Comparison of ENCODE assay signal across 1 cellular context in the genomic region with DNA sequence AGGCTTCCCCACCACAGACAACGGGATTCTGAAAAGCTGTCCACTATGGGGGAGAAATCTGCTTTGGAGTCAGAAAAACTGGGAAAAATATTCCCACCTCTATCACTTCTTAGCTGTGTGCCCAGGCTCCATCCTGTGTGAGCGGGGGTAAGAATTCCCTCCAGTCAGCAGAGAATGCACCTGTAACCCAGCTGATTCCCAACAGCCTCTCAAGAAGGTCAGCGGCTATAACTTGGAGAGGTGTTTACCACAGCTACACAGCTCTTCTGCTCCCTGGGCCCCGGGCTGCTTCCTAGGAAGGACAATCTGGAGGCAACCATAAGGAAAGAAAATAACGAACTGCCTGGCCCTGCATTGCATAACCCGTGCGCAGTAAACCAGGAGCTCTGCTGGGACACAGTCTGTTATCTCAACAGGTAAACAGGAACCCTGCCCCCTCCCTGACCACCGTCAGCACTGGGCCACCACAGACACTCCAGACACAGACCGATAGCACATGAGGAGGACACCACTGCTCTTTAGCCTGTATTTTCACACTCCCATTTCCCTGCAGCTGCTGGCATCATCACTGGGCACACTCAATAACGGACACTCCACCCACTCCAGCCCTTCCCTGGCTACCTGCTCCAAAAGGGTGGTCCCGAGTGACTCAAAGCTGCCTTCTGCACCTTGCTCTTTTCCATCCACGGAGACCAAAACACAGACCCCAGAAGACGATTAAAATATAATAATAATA.
TF ChIP-seq lines count a peak whose summit lies in the region.

No MANE protein-coding gene starts in this region.

TF ChIP-seq in HepG2, 621 proteins besides CTCF, POLR2A, EP300 and RAD21 (continued from another document and continues in another):
- TF ChIP-seq, protein P1, sequence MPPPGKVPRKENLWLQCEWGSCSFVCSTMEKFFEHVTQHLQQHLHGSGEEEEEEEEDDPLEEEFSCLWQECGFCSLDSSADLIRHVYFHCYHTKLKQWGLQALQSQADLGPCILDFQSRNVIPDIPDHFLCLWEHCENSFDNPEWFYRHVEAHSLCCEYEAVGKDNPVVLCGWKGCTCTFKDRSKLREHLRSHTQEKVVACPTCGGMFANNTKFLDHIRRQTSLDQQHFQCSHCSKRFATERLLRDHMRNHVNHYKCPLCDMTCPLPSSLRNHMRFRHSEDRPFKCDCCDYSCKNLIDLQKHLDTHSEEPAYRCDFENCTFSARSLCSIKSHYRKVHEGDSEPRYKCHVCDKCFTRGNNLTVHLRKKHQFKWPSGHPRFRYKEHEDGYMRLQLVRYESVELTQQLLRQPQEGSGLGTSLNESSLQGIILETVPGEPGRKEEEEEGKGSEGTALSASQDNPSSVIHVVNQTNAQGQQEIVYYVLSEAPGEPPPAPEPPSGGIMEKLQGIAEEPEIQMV (CRISPR knock-in tag; IDR thresholded peaks at IDR 0.05; ENCODE audit: low read depth) = 0 out of 2 replicates have a peak, but pooled peaks have one; percentile 25
- no peak for TF ChIP-seq TEAD2 (CRISPR knock-in tag; IDR thresholded peaks at IDR 0.05)
- TF ChIP-seq, protein P2, sequence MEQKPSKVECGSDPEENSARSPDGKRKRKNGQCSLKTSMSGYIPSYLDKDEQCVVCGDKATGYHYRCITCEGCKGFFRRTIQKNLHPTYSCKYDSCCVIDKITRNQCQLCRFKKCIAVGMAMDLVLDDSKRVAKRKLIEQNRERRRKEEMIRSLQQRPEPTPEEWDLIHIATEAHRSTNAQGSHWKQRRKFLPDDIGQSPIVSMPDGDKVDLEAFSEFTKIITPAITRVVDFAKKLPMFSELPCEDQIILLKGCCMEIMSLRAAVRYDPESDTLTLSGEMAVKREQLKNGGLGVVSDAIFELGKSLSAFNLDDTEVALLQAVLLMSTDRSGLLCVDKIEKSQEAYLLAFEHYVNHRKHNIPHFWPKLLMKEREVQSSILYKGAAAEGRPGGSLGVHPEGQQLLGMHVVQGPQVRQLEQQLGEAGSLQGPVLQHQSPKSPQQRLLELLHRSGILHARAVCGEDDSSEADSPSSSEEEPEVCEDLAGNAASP (CRISPR knock-in tag; IDR thresholded peaks at IDR 0.05; ENCODE audit: borderline replicate concordance) = peak; percentile 91
- TF ChIP-seq CBFB (CRISPR knock-in tag; IDR thresholded peaks at IDR 0.05) = peak; percentile 88
- TF ChIP-seq PPARG (CRISPR knock-in tag; conservative IDR thresholded peaks at IDR 0.05) = peak; percentile 85
- peak; percentile 68; the same call in 1 of the 2 replicates for TF ChIP-seq ZIK1 (CRISPR knock-in tag; IDR thresholded peaks at IDR 0.05; ENCODE audit: borderline replicate concordance, low read depth)
- TF ChIP-seq, protein P3, sequence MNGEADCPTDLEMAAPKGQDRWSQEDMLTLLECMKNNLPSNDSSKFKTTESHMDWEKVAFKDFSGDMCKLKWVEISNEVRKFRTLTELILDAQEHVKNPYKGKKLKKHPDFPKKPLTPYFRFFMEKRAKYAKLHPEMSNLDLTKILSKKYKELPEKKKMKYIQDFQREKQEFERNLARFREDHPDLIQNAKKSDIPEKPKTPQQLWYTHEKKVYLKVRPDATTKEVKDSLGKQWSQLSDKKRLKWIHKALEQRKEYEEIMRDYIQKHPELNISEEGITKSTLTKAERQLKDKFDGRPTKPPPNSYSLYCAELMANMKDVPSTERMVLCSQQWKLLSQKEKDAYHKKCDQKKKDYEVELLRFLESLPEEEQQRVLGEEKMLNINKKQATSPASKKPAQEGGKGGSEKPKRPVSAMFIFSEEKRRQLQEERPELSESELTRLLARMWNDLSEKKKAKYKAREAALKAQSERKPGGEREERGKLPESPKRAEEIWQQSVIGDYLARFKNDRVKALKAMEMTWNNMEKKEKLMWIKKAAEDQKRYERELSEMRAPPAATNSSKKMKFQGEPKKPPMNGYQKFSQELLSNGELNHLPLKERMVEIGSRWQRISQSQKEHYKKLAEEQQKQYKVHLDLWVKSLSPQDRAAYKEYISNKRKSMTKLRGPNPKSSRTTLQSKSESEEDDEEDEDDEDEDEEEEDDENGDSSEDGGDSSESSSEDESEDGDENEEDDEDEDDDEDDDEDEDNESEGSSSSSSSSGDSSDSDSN (CRISPR knock-in tag; IDR thresholded peaks at IDR 0.05) = peak; percentile 60
- no peak for TF ChIP-seq NR3C1 (CRISPR knock-in tag; IDR thresholded peaks at IDR 0.05)
- no peak; the same call in 1 of the 2 replicates for TF ChIP-seq ZNF143 (CRISPR knock-in tag; IDR thresholded peaks at IDR 0.05)
- TF ChIP-seq, protein P4, sequence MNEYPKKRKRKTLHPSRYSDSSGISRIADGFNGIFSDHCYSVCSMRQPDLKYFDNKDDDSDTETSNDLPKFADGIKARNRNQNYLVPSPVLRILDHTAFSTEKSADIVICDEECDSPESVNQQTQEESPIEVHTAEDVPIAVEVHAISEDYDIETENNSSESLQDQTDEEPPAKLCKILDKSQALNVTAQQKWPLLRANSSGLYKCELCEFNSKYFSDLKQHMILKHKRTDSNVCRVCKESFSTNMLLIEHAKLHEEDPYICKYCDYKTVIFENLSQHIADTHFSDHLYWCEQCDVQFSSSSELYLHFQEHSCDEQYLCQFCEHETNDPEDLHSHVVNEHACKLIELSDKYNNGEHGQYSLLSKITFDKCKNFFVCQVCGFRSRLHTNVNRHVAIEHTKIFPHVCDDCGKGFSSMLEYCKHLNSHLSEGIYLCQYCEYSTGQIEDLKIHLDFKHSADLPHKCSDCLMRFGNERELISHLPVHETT (CRISPR knock-in tag; conservative IDR thresholded peaks at IDR 0.05) = peak; percentile 65
- TF ChIP-seq ATAD3A (CRISPR knock-in tag; IDR thresholded peaks at IDR 0.05) = no peak
- no peak for TF ChIP-seq ZFP37 (CRISPR knock-in tag; IDR thresholded peaks at IDR 0.05; ENCODE audit: borderline replicate concordance)
- no peak for TF ChIP-seq RARG (CRISPR knock-in tag; IDR thresholded peaks at IDR 0.05; ENCODE audit: low read depth)
- TF ChIP-seq, protein P5, sequence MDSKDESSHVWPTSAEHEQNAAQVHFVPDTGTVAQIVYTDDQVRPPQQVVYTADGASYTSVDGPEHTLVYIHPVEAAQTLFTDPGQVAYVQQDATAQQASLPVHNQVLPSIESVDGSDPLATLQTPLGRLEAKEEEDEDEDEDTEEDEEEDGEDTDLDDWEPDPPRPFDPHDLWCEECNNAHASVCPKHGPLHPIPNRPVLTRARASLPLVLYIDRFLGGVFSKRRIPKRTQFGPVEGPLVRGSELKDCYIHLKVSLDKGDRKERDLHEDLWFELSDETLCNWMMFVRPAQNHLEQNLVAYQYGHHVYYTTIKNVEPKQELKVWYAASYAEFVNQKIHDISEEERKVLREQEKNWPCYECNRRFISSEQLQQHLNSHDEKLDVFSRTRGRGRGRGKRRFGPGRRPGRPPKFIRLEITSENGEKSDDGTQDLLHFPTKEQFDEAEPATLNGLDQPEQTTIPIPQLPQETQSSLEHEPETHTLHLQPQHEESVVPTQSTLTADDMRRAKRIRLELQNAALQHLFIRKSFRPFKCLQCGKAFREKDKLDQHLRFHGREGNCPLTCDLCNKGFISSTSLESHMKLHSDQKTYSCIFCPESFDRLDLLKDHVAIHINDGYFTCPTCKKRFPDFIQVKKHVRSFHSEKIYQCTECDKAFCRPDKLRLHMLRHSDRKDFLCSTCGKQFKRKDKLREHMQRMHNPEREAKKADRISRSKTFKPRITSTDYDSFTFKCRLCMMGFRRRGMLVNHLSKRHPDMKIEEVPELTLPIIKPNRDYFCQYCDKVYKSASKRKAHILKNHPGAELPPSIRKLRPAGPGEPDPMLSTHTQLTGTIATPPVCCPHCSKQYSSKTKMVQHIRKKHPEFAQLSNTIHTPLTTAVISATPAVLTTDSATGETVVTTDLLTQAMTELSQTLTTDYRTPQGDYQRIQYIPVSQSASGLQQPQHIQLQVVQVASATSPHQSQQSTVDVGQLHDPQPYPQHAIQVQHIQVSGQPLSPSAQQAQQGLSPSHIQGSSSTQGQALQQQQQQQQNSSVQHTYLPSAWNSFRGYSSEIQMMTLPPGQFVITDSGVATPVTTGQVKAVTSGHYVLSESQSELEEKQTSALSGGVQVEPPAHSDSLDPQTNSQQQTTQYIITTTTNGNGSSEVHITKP (CRISPR knock-in tag; IDR thresholded peaks at IDR 0.05; ENCODE audit: low read depth) = 0 out of 2 replicates have a peak, but pooled peaks have one; percentile 73
- TF ChIP-seq RBM22 (optimal IDR thresholded peaks at IDR 0.05; ENCODE audit: low read length) = peak; percentile 86
- peak; percentile 88 for TF ChIP-seq SP5 (CRISPR knock-in tag; IDR thresholded peaks at IDR 0.05; ENCODE audit: borderline replicate concordance, low read depth)
- TF ChIP-seq, protein P6, sequence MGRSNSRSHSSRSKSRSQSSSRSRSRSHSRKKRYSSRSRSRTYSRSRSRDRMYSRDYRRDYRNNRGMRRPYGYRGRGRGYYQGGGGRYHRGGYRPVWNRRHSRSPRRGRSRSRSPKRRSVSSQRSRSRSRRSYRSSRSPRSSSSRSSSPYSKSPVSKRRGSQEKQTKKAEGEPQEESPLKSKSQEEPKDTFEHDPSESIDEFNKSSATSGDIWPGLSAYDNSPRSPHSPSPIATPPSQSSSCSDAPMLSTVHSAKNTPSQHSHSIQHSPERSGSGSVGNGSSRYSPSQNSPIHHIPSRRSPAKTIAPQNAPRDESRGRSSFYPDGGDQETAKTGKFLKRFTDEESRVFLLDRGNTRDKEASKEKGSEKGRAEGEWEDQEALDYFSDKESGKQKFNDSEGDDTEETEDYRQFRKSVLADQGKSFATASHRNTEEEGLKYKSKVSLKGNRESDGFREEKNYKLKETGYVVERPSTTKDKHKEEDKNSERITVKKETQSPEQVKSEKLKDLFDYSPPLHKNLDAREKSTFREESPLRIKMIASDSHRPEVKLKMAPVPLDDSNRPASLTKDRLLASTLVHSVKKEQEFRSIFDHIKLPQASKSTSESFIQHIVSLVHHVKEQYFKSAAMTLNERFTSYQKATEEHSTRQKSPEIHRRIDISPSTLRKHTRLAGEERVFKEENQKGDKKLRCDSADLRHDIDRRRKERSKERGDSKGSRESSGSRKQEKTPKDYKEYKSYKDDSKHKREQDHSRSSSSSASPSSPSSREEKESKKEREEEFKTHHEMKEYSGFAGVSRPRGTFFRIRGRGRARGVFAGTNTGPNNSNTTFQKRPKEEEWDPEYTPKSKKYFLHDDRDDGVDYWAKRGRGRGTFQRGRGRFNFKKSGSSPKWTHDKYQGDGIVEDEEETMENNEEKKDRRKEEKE (IDR thresholded peaks at IDR 0.05) = no peak
- peak; percentile 82; the same call in 1 of the 2 replicates for TF ChIP-seq HMG20B (CRISPR knock-in tag; conservative IDR thresholded peaks at IDR 0.05)
- TF ChIP-seq GABPA (IDR thresholded peaks at IDR 0.05; ENCODE audit: low read depth, low read length) = no peak
- TF ChIP-seq GABPA (CRISPR knock-in tag; IDR thresholded peaks at IDR 0.05; ENCODE audit: low read depth) = peak; percentile 71
- TF ChIP-seq SP140L (CRISPR knock-in tag; IDR thresholded peaks at IDR 0.05; ENCODE audit: borderline replicate concordance) = peak; percentile 63; the same call in 1 of the 2 replicates
- TF ChIP-seq, protein P7, sequence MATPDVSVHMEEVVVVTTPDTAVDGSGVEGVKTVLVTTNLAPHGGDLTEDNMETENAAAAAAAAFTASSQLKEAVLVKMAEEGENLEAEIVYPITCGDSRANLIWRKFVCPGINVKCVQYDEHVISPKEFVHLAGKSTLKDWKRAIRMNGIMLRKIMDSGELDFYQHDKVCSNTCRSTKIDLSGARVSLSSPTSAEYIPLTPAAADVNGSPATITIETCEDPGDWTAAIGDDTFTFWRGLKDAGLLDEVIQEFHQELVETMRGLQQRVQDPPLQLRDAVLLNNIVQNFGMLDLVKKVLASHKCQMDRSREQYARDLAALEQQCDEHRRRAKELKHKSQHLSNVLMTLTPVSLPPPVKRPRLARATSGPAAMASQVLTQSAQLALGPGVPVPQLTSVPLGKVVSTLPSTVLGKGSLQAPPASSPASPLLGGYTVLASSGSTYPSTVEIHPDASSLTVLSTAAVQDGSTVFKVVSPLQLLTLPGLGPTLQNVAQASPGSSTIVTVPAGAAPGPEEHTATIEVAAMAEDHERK (CRISPR knock-in tag; IDR thresholded peaks at IDR 0.05; ENCODE audit: low read depth) = no peak
- TF ChIP-seq SETDB1 (CRISPR knock-in tag; IDR thresholded peaks at IDR 0.05; ENCODE audit: borderline replicate concordance) = no peak
- no peak for TF ChIP-seq ZNF180 (CRISPR knock-in tag; IDR thresholded peaks at IDR 0.05; ENCODE audit: borderline replicate concordance, low read depth)
- TF ChIP-seq, protein P8, sequence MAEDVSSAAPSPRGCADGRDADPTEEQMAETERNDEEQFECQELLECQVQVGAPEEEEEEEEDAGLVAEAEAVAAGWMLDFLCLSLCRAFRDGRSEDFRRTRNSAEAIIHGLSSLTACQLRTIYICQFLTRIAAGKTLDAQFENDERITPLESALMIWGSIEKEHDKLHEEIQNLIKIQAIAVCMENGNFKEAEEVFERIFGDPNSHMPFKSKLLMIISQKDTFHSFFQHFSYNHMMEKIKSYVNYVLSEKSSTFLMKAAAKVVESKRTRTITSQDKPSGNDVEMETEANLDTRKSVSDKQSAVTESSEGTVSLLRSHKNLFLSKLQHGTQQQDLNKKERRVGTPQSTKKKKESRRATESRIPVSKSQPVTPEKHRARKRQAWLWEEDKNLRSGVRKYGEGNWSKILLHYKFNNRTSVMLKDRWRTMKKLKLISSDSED (CRISPR knock-in tag; IDR thresholded peaks at IDR 0.05) = no peak
- peak; percentile 93 for TF ChIP-seq ZSCAN9 (CRISPR knock-in tag; IDR thresholded peaks at IDR 0.05; ENCODE audit: borderline replicate concordance)
